Comparison of ENCODE assay signal across 8 cellular contexts in genomic region chr19:34428549-34429285, GRCh38. TPM values are rescaled to one million over a fixed set of nuclear protein-coding genes. Genes with fewer than 3 reads are reported as not detected.
A peak's percentile ranks its signal among the peaks of the same experiment; 100 is the strongest.
DNase-seq lines count a peak whose midpoint lies in the region; ATAC-seq, FAIRE-seq and TF ChIP-seq lines count a peak whose summit lies in the region.

No MANE protein-coding gene starts in this region.

- H3K27ac ChIP-seq in AG04450 (ENCODE audit: low read depth, low read length) (peak overlapping the region; percentile 11), Panc1 (ENCODE audit: low read length) (peak overlapping the region; percentile 85), brain microvascular endothelial cell (peak overlapping the region; percentile 83), small intestine (ENCODE audit: low read depth in 1 of 2, low read length in 1 of 2) (peak overlapping the region; percentile 28 to 89)

- no peaks in the 10 kb centered on the region for H3K27me3 ChIP-seq in AG04450 (ENCODE audit: control insufficient read depth, insufficient read depth, low read length)
- H3K27me3 ChIP-seq in Panc1 (ENCODE audit: control insufficient read depth, insufficient read depth, low read length): no peaks in the 10 kb centered on the region
- H3K27me3 ChIP-seq in brain microvascular endothelial cell (replicated peaks): no peaks in the 10 kb centered on the region
- no peaks in the 10 kb centered on the region for H3K27me3 ChIP-seq in small intestine (ENCODE audit: control insufficient read depth in 2 of 2, insufficient read depth in 2 of 2, low read length in 2 of 2)

- no peak for TF ChIP-seq CTCF in AG04450 (IDR thresholded peaks at IDR 0.05; ENCODE audit: low read depth, low read length)
- TF ChIP-seq CTCF in Panc1 (IDR thresholded peaks at IDR 0.05): no peak
- no peak for TF ChIP-seq CTCF in brain microvascular endothelial cell (IDR thresholded peaks at IDR 0.05; ENCODE audit: low read depth, low read length, missing control alignments)

- H3K27ac Mint-ChIP-seq in immature natural killer cell: peak overlapping the region; percentile 91 to 97 (median 94)

- peaks cover 15% of the 10 kb centered on the region for H3K4me1 ChIP-seq in Panc1 (ENCODE audit: control insufficient read depth, insufficient read depth, low read length)
- peaks cover 0 to 8% of the 10 kb centered on the region in 2 donors for H3K4me1 ChIP-seq in small intestine (ENCODE audit: control insufficient read depth in 2 of 2, insufficient read depth in 1 of 2, low read depth in 1 of 2, low read length in 1 of 2)

- POLR2A ChIA-PET in AG04450 (lab: Yijun Ruan, JAX): interaction anchor here (0.5 to 1.3 kb wide), 4 partner anchors 17 to 1486 kb away, joined by 3 to 9 read pairs (median 4); no protein-coding TSS in a partner anchor
- POLR2A ChIA-PET in Panc1 (lab: Charles Lee): interaction anchor here (0.7 kb wide), 2 partner anchors 28 to 40 kb away, joined by 4 to 5 read pairs; no protein-coding TSS in a partner anchor

- CTCF ChIA-PET in AG04450 (lab: Charles Lee) (no interaction called here), Panc1 (lab: Charles Lee) (no interaction called here)

- H3K36me3 ChIP-seq in Panc1 (ENCODE audit: control insufficient read depth, insufficient read depth, low read length) (peaks cover 39% of the 10 kb centered on the region), brain microvascular endothelial cell (replicated peaks) (peaks cover under 1% of the 10 kb centered on the region), small intestine (ENCODE audit: control insufficient read depth in 2 of 2, insufficient read depth in 2 of 2, low read length in 2 of 2) (no peaks in the 10 kb centered on the region)

- H3K9me3 ChIP-seq in AG04450 (ENCODE audit: control insufficient read depth, insufficient read depth, low read length) (no peaks in the 10 kb centered on the region; the same call in 1 of the 2 replicates), Panc1 (ENCODE audit: control insufficient read depth, insufficient read depth, low read depth, low read length) (no peaks in the 10 kb centered on the region), small intestine (ENCODE audit: control insufficient read depth, low read depth) (no peaks in the 10 kb centered on the region)

- peak overlapping the region; percentile 96 to 99 (median 98) for H3K4me3 Mint-ChIP-seq in immature natural killer cell

- intact Hi-C loops in Panc1 (cut with micrococcal nuclease; ENCODE audit: unreplicated experiment): no loop called here

- no peak for FAIRE-seq in small intestine (lab: Jason Lieb, UNC)

- peak; percentile 45 for ATAC-seq in GM18502 (IDR thresholded peaks at IDR 0.05; ENCODE audit: poor library complexity, unreplicated experiment)
- ATAC-seq in HG03039 (IDR thresholded peaks at IDR 0.05; ENCODE audit: unreplicated experiment): peak; percentile 37
- ATAC-seq in Panc1: peak; percentile 80
- no peak for ATAC-seq in GM18873 (IDR thresholded peaks at IDR 0.05; ENCODE audit: low FRiP score, unreplicated experiment)

- H3K36me3 Mint-ChIP-seq in immature natural killer cell: peaks cover 0 to 11% (median 5%) of the 10 kb centered on the region in 3 donors

- H3K4me3 ChIP-seq in AG04450 (ENCODE audit: low read depth, low read length): peak overlapping the region; percentile 96
- peak overlapping the region; percentile 90 to 95 for H3K4me3 ChIP-seq in Panc1 (ENCODE audit: low read depth in 2 of 2, low read length in 2 of 2)
- peak overlapping the region; percentile 94 for H3K4me3 ChIP-seq in brain microvascular endothelial cell (ENCODE audit: low read depth, low read length)
- peak overlapping the region; percentile 96 for H3K4me3 ChIP-seq in small intestine (ENCODE audit: low read depth in 1 of 2, low read length in 2 of 2)

- in situ Hi-C loops in Panc1 (cut with HindIII; ENCODE audit: low pct_unique_long_range_greater_than_20kb, low sequenced_read_pairs): no loop called here
- in situ Hi-C loops in brain microvascular endothelial cell (cut with HindIII; ENCODE audit: low pct_ligation_motif_present, low sequenced_read_pairs): no loop called here

- H3K9me3 Mint-ChIP-seq in immature natural killer cell: no peaks in the 10 kb centered on the region

- peaks cover 7 to 13% (median 7%) of the 10 kb centered on the region in 3 donors for H3K27me3 Mint-ChIP-seq in immature natural killer cell (ENCODE audit: low read depth in 3 of 3)

- BruUV-seq in Panc1 (replicated peaks; lab: Mats Ljungman, UMichigan): no TSS peak

- H3K4me1 Mint-ChIP-seq in immature natural killer cell: peaks cover 31 to 51% of the 10 kb centered on the region in 2 donors

- WGBS in small intestine, 3 donors: 0% methylated on average over 48 to 68 of the region's 68 CpGs

- DNase-seq in AG04450 (ENCODE audit: low read depth, low spot score) (no peak), Panc1 (ENCODE audit: low read depth, low spot score) (no peak), brain microvascular endothelial cell (no peak), immature natural killer cell (no peak), small intestine (peak; percentile 37)

RNA-seq across cellular contexts. Expression of gene UBA2, which starts 0.5 kb away (rescaled TPM):
- 156 and 162 TPM in 2 replicates for polyA plus RNA-seq in AG04450 (2011; rRNA removed)
- 119 and 198 TPM in 2 replicates for polyA minus RNA-seq in AG04450 (2011; rRNA and poly(A)+ RNA removed)
- 215 TPM for total RNA-seq in Panc1 (2021; ENCODE audit: unreplicated experiment)
- polyA plus RNA-seq in Panc1 (2012; ENCODE audit: insufficient read length): 228 TPM
- 10 to 100 TPM; 77.3 to 95.2 (median 87.4) TPM for polyA plus RNA-seq in immature natural killer cell
- 10 to 100 TPM; 29.3 to 77.3 (median 40.8) TPM for polyA plus RNA-seq in small intestine

RNA-seq across cellular contexts. Expression of gene PDCD2L, which starts 24.5 kb away (rescaled TPM):
- polyA plus RNA-seq in AG04450 (2011; rRNA removed): 11.3 and 14.0 TPM in 2 replicates
- 10.9 and 12.3 TPM in 2 replicates for polyA minus RNA-seq in AG04450 (2011; rRNA and poly(A)+ RNA removed)
- 36.4 TPM for total RNA-seq in Panc1 (2021; ENCODE audit: unreplicated experiment)
- polyA plus RNA-seq in Panc1 (2012; ENCODE audit: insufficient read length): 31.8 TPM
- 10 to 100 TPM in 2 of 3 donors, 1 to 10 TPM in 1; 6.5 to 14.3 (median 11.4) TPM for polyA plus RNA-seq in immature natural killer cell
- polyA plus RNA-seq in small intestine: 10 to 100 TPM in 1 of 3 donors, 1 to 10 TPM in 2; 3.1 to 12.0 (median 6.2) TPM

RNA-seq across cellular contexts. Expression of gene WTIP, which starts 52.8 kb away (rescaled TPM):
- polyA plus RNA-seq in AG04450 (2011; rRNA removed) (27.2 and 32.1 TPM in 2 replicates), immature natural killer cell (under 1 TPM in 1 of 3 donors, not detected in 2; 0.03 TPM), small intestine (1 to 10 TPM in 2 of 3 donors, not detected in 1; 2.4 to 5.8 TPM)
- 55.5 and 73.2 TPM in 2 replicates for polyA minus RNA-seq in AG04450 (2011; rRNA and poly(A)+ RNA removed)
- 73.6 TPM for total RNA-seq in Panc1 (2021; ENCODE audit: unreplicated experiment)
- 72.0 TPM for polyA plus RNA-seq in Panc1 (2012; ENCODE audit: insufficient read length)

Comparison
In these comparisons a context has a peak if more than half of its experiments do, and no peak if none do; other contexts are left out.
1. H3K27ac ChIP-seq: peak in every context shown above with its lines; median percentile 85 in Panc1; 83 in brain microvascular endothelial cell; 58 in small intestine; 11 in AG04450.